23 cellular contexts compared by ENCODE assay signal in genomic region chr16:71188956-71189712, GRCh38. TPM values are rescaled to one million over a fixed set of nuclear protein-coding genes. Genes with fewer than 3 reads are reported as not detected.
A peak's percentile ranks its signal among the peaks of the same experiment; 100 is the strongest.
DNase-seq lines count a peak whose midpoint lies in the region; ATAC-seq, FAIRE-seq and TF ChIP-seq lines count a peak whose summit lies in the region.
"Had no signal": no experiment of that assay in that cellular context is flagged by ENCODE, and none has a peak within 500 bp of the region (broad histone marks: within the 10 kb centered on the region; RNA-seq: fewer than 3 reads in every experiment).

No MANE protein-coding gene starts in this region.

- no peaks in the 10 kb centered on the region for H3K4me1 ChIP-seq in HepG2 (ENCODE audit: insufficient read depth, low read length)
- no peaks in the 10 kb centered on the region for H3K4me1 ChIP-seq in right lobe of liver
- peaks cover 27% of the 10 kb centered on the region for H3K4me1 ChIP-seq in KMS-11 (ENCODE audit: low read depth, poor library complexity, severe bottlenecking)
- no peaks in the 10 kb centered on the region for H3K4me1 ChIP-seq in esophagus muscularis mucosa
- H3K4me1 ChIP-seq: HAP-1 had no signal

- H3K9me3 ChIP-seq in HepG2 (ENCODE audit: low read length) (no peaks in the 10 kb centered on the region), right lobe of liver (no peaks in the 10 kb centered on the region), esophagus muscularis mucosa (no peaks in the 10 kb centered on the region)
- H3K9me3 ChIP-seq: HAP-1 had no signal

- intact Hi-C loops in HepG2 (cut with micrococcal nuclease; ENCODE audit: unreplicated experiment) = no loop called here
- intact Hi-C loops in right lobe of liver (cut with DNase I) = no loop called here
- intact Hi-C loops in esophagus muscularis mucosa (cut with DNase I) = no loop called here

- H3K36me3 ChIP-seq in HepG2 (replicated peaks in 1 of 2; ENCODE audit: control insufficient read depth in 1 of 2, insufficient read depth in 2 of 2, low read length in 2 of 2) (no peaks in the 10 kb centered on the region), right lobe of liver (no peaks in the 10 kb centered on the region), KMS-11 (ENCODE audit: insufficient read depth) (no peaks in the 10 kb centered on the region), esophagus muscularis mucosa (no peaks in the 10 kb centered on the region)
- H3K36me3 ChIP-seq: HAP-1 had no signal

- no peak for TF ChIP-seq POLR2A in HepG2 (IDR thresholded peaks at IDR 0.05; ENCODE audit: insufficient read depth in 1 of 2, low read depth in 2 of 2, low read length in 2 of 2)
- TF ChIP-seq POLR2A in right lobe of liver (IDR thresholded peaks at IDR 0.05) = no peak
- TF ChIP-seq POLR2A in esophagus muscularis mucosa (IDR thresholded peaks at IDR 0.05; ENCODE audit: low read depth) = no peak

- H3K79me2 ChIP-seq in HepG2 (ENCODE audit: insufficient read depth, low read length) (no peaks in the 10 kb centered on the region), KMS-11 (ENCODE audit: insufficient read depth, low read depth) (no peaks in the 10 kb centered on the region)

- BruUV-seq in HepG2 (replicated peaks; lab: Mats Ljungman, UMichigan) = no TSS peak

- no peaks in the 10 kb centered on the region for H3K36me3 Mint-ChIP-seq in WTC11
- H3K36me3 Mint-ChIP-seq: CD4-positive, alpha-beta memory T cell had no signal

- DNase-seq in HepG2 (ENCODE audit: low spot score) = no peak
- DNase-seq in right lobe of liver = no peak
- no peak for DNase-seq in WTC11 (ENCODE audit: low spot score)
- peak; percentile 11 for DNase-seq in superior temporal gyrus (ENCODE audit: extremely low spot score)
- DNase-seq in DMS 273 (lab: John Stamatoyannopoulos, UW; ENCODE audit: unreplicated experiment) = no peak
- no peak for DNase-seq in MV-4-11 (lab: John Stamatoyannopoulos, UW)
- DNase-seq in esophagus muscularis mucosa (ENCODE audit: extremely low spot score) = no peak
- DNase-seq: 8988T; C1 segment of cervical spinal cord; CD4-positive, alpha-beta memory T cell; COR-L47; DMS 273 treated with DMSO at 0.1 percent for 48 hours; DMS79; GF-D8; GOT3; HFFc6 had no signal

- H3K9me3 Mint-ChIP-seq in WTC11 = no peaks in the 10 kb centered on the region
- H3K9me3 Mint-ChIP-seq: CD4-positive, alpha-beta memory T cell; HFFc6 had no signal

- H3K4me2 ChIP-seq in HepG2 (ENCODE audit: low read depth, low read length) (no peak overlapping the region), KMS-11 (peak overlapping the region; percentile 77; the same call in 1 of the 2 replicates)

- no peak for ATAC-seq in HepG2
- no peak for ATAC-seq in right lobe of liver
- no peak for ATAC-seq in WTC11

- H3K27me3 Mint-ChIP-seq in WTC11 (ENCODE audit: low read depth) = no peaks in the 10 kb centered on the region

- H3K9ac ChIP-seq in HepG2 (ENCODE audit: insufficient read depth, low read depth, low read length) = no peak overlapping the region
- H3K9ac ChIP-seq in KMS-11 = no peak overlapping the region; the same call in 1 of the 2 replicates

- no peak overlapping the region for H3K4me3 ChIP-seq in HepG2 (replicated peaks in 1 of 3; ENCODE audit: insufficient read depth in 1 of 3, low read depth in 2 of 3, low read length in 3 of 3)
- H3K4me3 ChIP-seq in right lobe of liver = no peak overlapping the region
- H3K4me3 ChIP-seq in KMS-11 (IDR thresholded peaks at IDR 0.05; ENCODE audit: insufficient read depth, low read depth, low read length) = no peak overlapping the region
- no peak overlapping the region for H3K4me3 ChIP-seq in esophagus muscularis mucosa
- H3K4me3 ChIP-seq: HAP-1 had no signal

- no peak for TF ChIP-seq RAD21 in HepG2 (CRISPR knock-in tag; IDR thresholded peaks at IDR 0.05)

- H3K27ac Mint-ChIP-seq in WTC11 = no peak overlapping the region
- H3K27ac Mint-ChIP-seq: CD4-positive, alpha-beta memory T cell; HFFc6 had no signal

- POLR2A ChIA-PET in HepG2 (lab: Yijun Ruan, JAX) = no interaction called here
- POLR2A ChIA-PET in WTC11 (lab: Charles Lee) = no interaction called here

- no peak overlapping the region for H2AFZ ChIP-seq in HepG2 (ENCODE audit: low read length)
- peak overlapping the region; percentile 64 for H2AFZ ChIP-seq in KMS-11 (ENCODE audit: low read depth)

- H3K27ac ChIP-seq in HepG2 (ENCODE audit: extremely low read length, insufficient read depth, low read length) = no peak overlapping the region
- H3K27ac ChIP-seq in right lobe of liver = no peak overlapping the region
- peak overlapping the region; percentile 63 for H3K27ac ChIP-seq in KMS-11
- H3K27ac ChIP-seq in esophagus muscularis mucosa (replicated peaks in 1 of 4) = no peak overlapping the region

- no peaks in the 10 kb centered on the region for H3K4me1 Mint-ChIP-seq in WTC11
- H3K4me1 Mint-ChIP-seq: CD4-positive, alpha-beta memory T cell had no signal

- H4K20me1 ChIP-seq in HepG2 (ENCODE audit: insufficient read depth, low read length) = no peaks in the 10 kb centered on the region
- H4K20me1 ChIP-seq in KMS-11 (ENCODE audit: insufficient read depth) = no peaks in the 10 kb centered on the region

- in situ Hi-C loops in HepG2 (cut with HindIII; ENCODE audit: extremely low pct_ligation_motif_present, low pct_unique_long_range_greater_than_20kb) = no loop called here

- CTCF ChIA-PET in HepG2 (lab: Yijun Ruan, JAX; ENCODE audit: low intra/inter-chr PET ratio, low total read pairs) = no interaction called here
- CTCF ChIA-PET in WTC11 (lab: Charles Lee) = no interaction called here

- 63% methylated on average over 9 of the region's 9 CpGs for WGBS in HepG2 (ENCODE audit: low lambda C conversion rate)
- WGBS in right lobe of liver (ENCODE audit: insufficient coverage, low coverage, low lambda C conversion rate, missing lambda C conversion rate) = 88% methylated on average over 9 of the region's 9 CpGs
- WGBS in esophagus muscularis mucosa = 89% methylated on average over 9 of the region's 9 CpGs

- TF ChIP-seq EP300 in HepG2 (IDR thresholded peaks at IDR 0.05; ENCODE audit: low read depth in 2 of 2, low read length in 2 of 2) = no peak
- TF ChIP-seq EP300 in HepG2 (CRISPR knock-in tag; IDR thresholded peaks at IDR 0.05; ENCODE audit: borderline replicate concordance) = no peak
- TF ChIP-seq EP300 in esophagus muscularis mucosa (IDR thresholded peaks at IDR 0.05) = no peak

- no peak overlapping the region for H3K4me3 Mint-ChIP-seq in WTC11
- H3K4me3 Mint-ChIP-seq: CD4-positive, alpha-beta memory T cell; HFFc6 had no signal

- peak; percentile 23 for FAIRE-seq in HepG2 (lab: Jason Lieb, UNC)
- FAIRE-seq: GM12891, GM18507, H54 had no signal

- no peak for TF ChIP-seq CTCF in HepG2 (CRISPR knock-in tag; IDR thresholded peaks at IDR 0.05)
- no peak for TF ChIP-seq CTCF in right lobe of liver (IDR thresholded peaks at IDR 0.05)
- no peak for TF ChIP-seq CTCF in KMS-11 (conservative IDR thresholded peaks at IDR 0.05; ENCODE audit: low read depth, low read length)
- no peak for TF ChIP-seq CTCF in WTC11 (IDR thresholded peaks at IDR 0.05)
- no peak for TF ChIP-seq CTCF in esophagus muscularis mucosa (IDR thresholded peaks at IDR 0.05)

- 0 out of 5 replicates have a peak, but pooled peaks cover 0 to 2% of the 10 kb centered on the region in 2 experiments for H3K27me3 ChIP-seq in HepG2 (ENCODE audit: control insufficient read depth in 1 of 2, insufficient read depth in 2 of 2, low read length in 2 of 2)
- no peaks in the 10 kb centered on the region for H3K27me3 ChIP-seq in right lobe of liver
- H3K27me3 ChIP-seq in KMS-11 (ENCODE audit: insufficient read depth, low read depth) = no peaks in the 10 kb centered on the region
- no peaks in the 10 kb centered on the region for H3K27me3 ChIP-seq in esophagus muscularis mucosa

TF ChIP-seq in WTC11, 78 proteins besides CTCF, POLR2A, EP300 and RAD21 (continues in another document):
- TF ChIP-seq HMGA2 (CRISPR knock-in tag; IDR thresholded peaks at IDR 0.05) = no peak
- TF ChIP-seq ELF4 (CRISPR knock-in tag; IDR thresholded peaks at IDR 0.05; ENCODE audit: low read depth) = no peak
- TF ChIP-seq ZNF121 (CRISPR knock-in tag; IDR thresholded peaks at IDR 0.05) = peak; percentile 73; the same call in 1 of the 2 replicates

RNA-seq across cellular contexts. Expression of gene HYDIN, which starts 41.4 kb away (rescaled TPM):
- total RNA-seq in HepG2 (2016; rRNA removed; fragmentation: Illumina TruSeq; extraction: Trizol) (0.21 TPM in 1 of 2 replicates, not detected in the other), right lobe of liver (1 to 10 TPM in 1 of 6 experiments, under 1 TPM in 4, not detected in 1; 0.20 to 1.4 (median 0.27) TPM), WTC11 (2021) (2.6 to 3.3 TPM (median 3.0 TPM) in 3 replicates), esophagus muscularis mucosa (1 to 10 TPM in 3 of 4 donors, under 1 TPM in 1; 0.32 to 2.6 (median 1.5) TPM)
- total RNA-seq in HepG2 (2016; cell fraction: cytosol; rRNA removed; fragmentation: Illumina TruSeq; extraction: Trizol; ENCODE audit: low read depth) = not detected in 2 replicates
- total RNA-seq in HepG2 (2016; cell fraction: insoluble cytoplasmic fraction; rRNA removed; fragmentation: Illumina TruSeq; extraction: Trizol) = 0.19 TPM in 1 of 2 replicates, not detected in the other
- not detected in 2 replicates for total RNA-seq in HepG2 (2016; cell fraction: membrane; rRNA removed; fragmentation: Illumina TruSeq; extraction: Trizol)
- total RNA-seq in HepG2 (2016; cell fraction: nucleus; rRNA removed; fragmentation: Illumina TruSeq; extraction: Trizol) = not detected in 2 replicates
- polyA plus RNA-seq in HepG2 (2011; rRNA removed) = not detected in 2 replicates
- 0.03 TPM in 1 of 2 replicates, not detected in the other for polyA plus RNA-seq in HepG2 (2011; cell fraction: cytosol; rRNA removed)
- 0.08 TPM in 1 of 2 replicates, not detected in the other for polyA plus RNA-seq in HepG2 (2011; cell fraction: nucleus; rRNA removed)
- not detected in 2 replicates for polyA plus RNA-seq in HepG2 (2012)
- not detected in 2 replicates for polyA plus RNA-seq in HepG2 (2016; cell fraction: cytosol; fragmentation: Illumina TruSeq; extraction: Trizol; ENCODE audit: low read depth)
- polyA plus RNA-seq in HepG2 (2016; cell fraction: insoluble cytoplasmic fraction; fragmentation: Illumina TruSeq; extraction: Trizol; ENCODE audit: low read depth) = not detected in 2 replicates
- not detected in 2 replicates for polyA plus RNA-seq in HepG2 (2016; cell fraction: membrane; fragmentation: Illumina TruSeq; extraction: Trizol; ENCODE audit: low read depth)
- polyA plus RNA-seq in HepG2 (2016; cell fraction: nucleus; fragmentation: Illumina TruSeq; extraction: Trizol; ENCODE audit: insufficient read depth, low read depth) = not detected in 2 replicates
- 0.06 TPM in 1 of 2 replicates, not detected in the other for polyA minus RNA-seq in HepG2 (2011; rRNA and poly(A)+ RNA removed; ENCODE audit: low replicate concordance)
- polyA minus RNA-seq in HepG2 (2011; cell fraction: cytosol; rRNA and poly(A)+ RNA removed) = not detected in 2 replicates
- not detected in 2 replicates for polyA minus RNA-seq in HepG2 (2011; cell fraction: nucleus; rRNA and poly(A)+ RNA removed)
- total RNA-seq: A673; CD4-positive, alpha-beta memory T cell; G401 had no signal
- polyA plus RNA-seq: CD4-positive, alpha-beta memory T cell had no signal

Comparison
In these comparisons a context has a peak if more than half of its experiments do, and no peak if none do; other contexts are left out.
1. Of the 50 proteins assayed by ChIP-seq in both HepG2 and WTC11: peak only in HepG2: none; only in WTC11: ZNF121; in both: none; in neither: 49.